ENCODE assay signal across 16 cellular contexts in the genomic region with DNA sequence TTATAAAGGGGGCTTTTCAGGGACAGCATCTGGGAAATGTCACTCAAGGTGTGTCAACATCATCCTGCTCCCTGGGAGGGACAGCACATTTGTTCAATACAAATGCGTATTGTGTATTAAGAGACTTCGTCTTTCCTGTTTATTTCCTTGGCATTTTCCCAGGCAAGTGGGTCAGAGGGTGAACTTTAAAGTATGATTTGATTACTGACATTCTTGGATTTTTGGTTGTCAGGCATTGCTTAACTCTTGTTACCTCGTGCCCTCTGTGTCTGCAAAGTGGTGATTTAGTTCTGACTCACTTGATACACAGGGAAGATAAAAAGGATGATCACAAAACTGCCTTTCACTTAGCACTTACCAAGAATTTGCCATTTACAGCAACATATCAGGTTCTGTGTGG.
DNase-seq lines count a peak whose midpoint lies in the region; TF ChIP-seq lines count a peak whose summit lies in the region.
"Had no signal": no experiment of that assay in that cellular context is flagged by ENCODE, and none has a peak within 500 bp of the region (broad histone marks: within the 10 kb centered on the region; RNA-seq: fewer than 3 reads in every experiment).

No MANE protein-coding gene starts in this region.

- H3K36me3 Mint-ChIP-seq in activated T-cell treated with anti-CD3 and anti-CD28 coated beads, Interleukin-2, amount 50 U/mL, for 24 hours (ENCODE audit: low read depth): no peaks in the 10 kb centered on the region
- H3K36me3 Mint-ChIP-seq: activated naive CD4-positive, alpha-beta T cell treated with anti-CD3 and anti-CD28 coated beads, Interleukin-2, amount 50 U/mL, for 24 hours had no signal

- TF ChIP-seq EP300 in SK-N-SH (IDR thresholded peaks at IDR 0.05; ENCODE audit: borderline replicate concordance in 1 of 2, low read depth in 1 of 2, low read length in 1 of 2): peak; percentile 62 to 88; a peak in 3 of 4 replicates

- H3K4me3 ChIP-seq in GM23248: no peak overlapping the region
- H3K4me3 ChIP-seq in SK-N-SH (ENCODE audit: low read depth in 2 of 2, low read length in 1 of 2): no peak overlapping the region
- H3K4me3 ChIP-seq in foreskin fibroblast (ENCODE audit: low read depth in 1 of 2, low read length in 2 of 2): no peak overlapping the region
- no peak overlapping the region for H3K4me3 ChIP-seq in WERI-Rb-1 (ENCODE audit: low read depth, low read length)
- H3K4me3 ChIP-seq: skin epidermis had no signal

- H3F3A ChIP-seq in GM23248 (ENCODE audit: insufficient read depth) (0 out of 2 replicates have a peak, but pooled peaks cover 13% of the 10 kb centered on the region), SK-N-SH (replicated peaks; ENCODE audit: insufficient read depth) (peaks cover 7% of the 10 kb centered on the region)

- H3K79me2 ChIP-seq in GM23248 (ENCODE audit: insufficient read depth) (no peaks in the 10 kb centered on the region), SK-N-SH (ENCODE audit: insufficient read depth) (no peaks in the 10 kb centered on the region)

- H3K9me2 ChIP-seq in GM23248 (ENCODE audit: insufficient read depth) (no peaks in the 10 kb centered on the region; the same call in 1 of the 2 replicates), SK-N-SH (no peaks in the 10 kb centered on the region)

- H3K27me3 ChIP-seq in GM23248 (replicated peaks; ENCODE audit: insufficient read depth) (peaks cover 36% of the 10 kb centered on the region), SK-N-SH (ENCODE audit: insufficient read depth) (no peaks in the 10 kb centered on the region), WERI-Rb-1 (ENCODE audit: insufficient read depth, low read depth, severe bottlenecking) (no peaks in the 10 kb centered on the region)
- H3K27me3 ChIP-seq: neutrophil had no signal

- POLR2A ChIA-PET in SK-N-SH (lab: Yijun Ruan, JAX): no interaction called here

- no peak overlapping the region for H3K4me2 ChIP-seq in GM23248 (ENCODE audit: unreplicated experiment)
- peak overlapping the region; percentile 27; the same call in 1 of the 2 replicates for H3K4me2 ChIP-seq in SK-N-SH

- DNase-seq in GM23248 (peak; percentile 59), SK-N-SH (no peak), foreskin fibroblast (peak; percentile 33 to 55), WERI-Rb-1 (no peak), NCI-H446 treated with DMSO at 0.1 percent for 48 hours (lab: John Stamatoyannopoulos, UW) (no peak), DMS79 treated with DMSO at 0.1 percent for 48 hours (lab: John Stamatoyannopoulos, UW) (no peak)
- no peak for DNase-seq in activated T-cell treated with anti-CD3 and anti-CD28 coated beads, Interleukin-2, amount 50 U/mL, for 24 hours
- DNase-seq: activated CD4-positive, alpha-beta T cell treated with anti-CD3 and anti-CD28 coated beads, Interleukin-2, amount 10 ng/mL, durations not matched to agents 24 days and 14 days; activated T-cell treated with anti-CD3 and anti-CD28 coated beads for 4 hours; effector memory CD4-positive, alpha-beta T cell; NCI-H2081 treated with DMSO at 0.1 percent for 48 hours; SIG-M5; stimulated activated naive CD8-positive, alpha-beta T cell treated with anti-CD3 and anti-CD28 coated beads, Interleukin-15, Interleukin-2, amounts not matched to agents 100 U/mL and 50 U/mL, for 24 hours had no signal

- no peak for TF ChIP-seq RAD21 in SK-N-SH (IDR thresholded peaks at IDR 0.05; ENCODE audit: low read length)

- no peak overlapping the region for H3K27ac Mint-ChIP-seq in activated T-cell treated with anti-CD3 and anti-CD28 coated beads, Interleukin-2, amount 50 U/mL, for 24 hours
- H3K27ac Mint-ChIP-seq: activated CD4-positive, alpha-beta T cell treated with anti-CD3 and anti-CD28 coated beads, Interleukin-2, amount 10 ng/mL, durations not matched to agents 24 days and 14 days; activated naive CD4-positive, alpha-beta T cell treated with anti-CD3 and anti-CD28 coated beads, Interleukin-2, amount 50 U/mL, for 24 hours had no signal

- in situ Hi-C loops in GM23248 (cut with MboI): no loop called here

- H3K9me3 Mint-ChIP-seq in activated T-cell treated with anti-CD3 and anti-CD28 coated beads, Interleukin-2, amount 50 U/mL, for 24 hours: peaks cover 4% of the 10 kb centered on the region
- H3K9me3 Mint-ChIP-seq: activated naive CD4-positive, alpha-beta T cell treated with anti-CD3 and anti-CD28 coated beads, Interleukin-2, amount 50 U/mL, for 24 hours had no signal

- peaks cover 17% of the 10 kb centered on the region for H3K27me3 Mint-ChIP-seq in activated T-cell treated with anti-CD3 and anti-CD28 coated beads, Interleukin-2, amount 50 U/mL, for 24 hours
- H3K27me3 Mint-ChIP-seq: activated CD4-positive, alpha-beta T cell treated with anti-CD3 and anti-CD28 coated beads, Interleukin-2, amount 10 ng/mL, durations not matched to agents 24 days and 14 days had no signal

- no peaks in the 10 kb centered on the region for H3K36me3 ChIP-seq in GM23248 (ENCODE audit: low read depth)
- H3K36me3 ChIP-seq in SK-N-SH (replicated peaks in 1 of 2; ENCODE audit: control insufficient read depth in 1 of 2, insufficient read depth in 2 of 2, low read length in 1 of 2): no peaks in the 10 kb centered on the region
- H3K36me3 ChIP-seq in WERI-Rb-1: no peaks in the 10 kb centered on the region
- H3K36me3 ChIP-seq: neutrophil had no signal

- H4K20me1 ChIP-seq in GM23248 (ENCODE audit: insufficient read depth) (no peaks in the 10 kb centered on the region), SK-N-SH (ENCODE audit: insufficient read depth) (no peaks in the 10 kb centered on the region)

- TF ChIP-seq CTCF in SK-N-SH (IDR thresholded peaks at IDR 0.05) (no peak), foreskin fibroblast (IDR thresholded peaks at IDR 0.05; ENCODE audit: low read depth, low read length) (no peak), WERI-Rb-1 (IDR thresholded peaks at IDR 0.05; ENCODE audit: low read depth, low read length) (no peak)

- peaks cover 5% of the 10 kb centered on the region for H3K4me1 Mint-ChIP-seq in activated T-cell treated with anti-CD3 and anti-CD28 coated beads, Interleukin-2, amount 50 U/mL, for 24 hours (ENCODE audit: low read depth)
- H3K4me1 Mint-ChIP-seq: activated naive CD4-positive, alpha-beta T cell treated with anti-CD3 and anti-CD28 coated beads, Interleukin-2, amount 50 U/mL, for 24 hours had no signal

- H3K27ac ChIP-seq in GM23248: no peak overlapping the region
- peak overlapping the region in 1 of 2 experiments; percentile 75; a peak in 2 of 4 replicates for H3K27ac ChIP-seq in SK-N-SH (ENCODE audit: low read depth in 2 of 2, low read length in 1 of 2)
- no peak overlapping the region for H3K27ac ChIP-seq in WERI-Rb-1
- H3K27ac ChIP-seq: neutrophil, skin epidermis had no signal

- WGBS in GM23248 (ENCODE audit: low coverage in 1 of 2, low lambda C conversion rate in 2 of 2, missing lambda C conversion rate in 2 of 2), 2 experiments: 22 to 25% methylated on average over 3 of the region's 3 CpGs
- 7% methylated on average over 3 of the region's 3 CpGs for WGBS in SK-N-SH (ENCODE audit: low lambda C conversion rate)

- no peak overlapping the region for H3K9ac ChIP-seq in GM23248
- H3K9ac ChIP-seq in SK-N-SH: no peak overlapping the region

- CTCF ChIA-PET in SK-N-SH (lab: Yijun Ruan, JAX): no interaction called here

- peaks cover 12% of the 10 kb centered on the region for H3K4me1 ChIP-seq in GM23248 (ENCODE audit: insufficient read depth)
- peaks cover 0 to 5% of the 10 kb centered on the region in 2 experiments; a peak in 1 of 4 replicates for H3K4me1 ChIP-seq in SK-N-SH (ENCODE audit: control insufficient read depth in 1 of 2, insufficient read depth in 2 of 2, low read depth in 1 of 2, low read length in 1 of 2)

- H2AFZ ChIP-seq in GM23248 (no peak overlapping the region), SK-N-SH (ENCODE audit: low read depth) (no peak overlapping the region)

- H3K9me3 ChIP-seq in GM23248 (ENCODE audit: low read depth): no peaks in the 10 kb centered on the region
- H3K9me3 ChIP-seq in SK-N-SH: no peaks in the 10 kb centered on the region
- no peaks in the 10 kb centered on the region for H3K9me3 ChIP-seq in WERI-Rb-1 (ENCODE audit: severe bottlenecking)
- H3K9me3 ChIP-seq: neutrophil had no signal

- no peak overlapping the region for H3K4me3 Mint-ChIP-seq in activated T-cell treated with anti-CD3 and anti-CD28 coated beads, Interleukin-2, amount 50 U/mL, for 24 hours
- H3K4me3 Mint-ChIP-seq: activated CD4-positive, alpha-beta T cell treated with anti-CD3 and anti-CD28 coated beads, Interleukin-2, amount 10 ng/mL, durations not matched to agents 24 days and 14 days; activated naive CD4-positive, alpha-beta T cell treated with anti-CD3 and anti-CD28 coated beads, Interleukin-2, amount 50 U/mL, for 24 hours had no signal

TF ChIP-seq in SK-N-SH, 30 proteins besides CTCF, POLR2A, EP300 and RAD21 (continues in another document):
- TF ChIP-seq TEAD4 (IDR thresholded peaks at IDR 0.05; ENCODE audit: borderline replicate concordance, insufficient read depth) (peak; percentile 79), GABPA (IDR thresholded peaks at IDR 0.05; ENCODE audit: low read depth) (no peak), USF1 (IDR thresholded peaks at IDR 0.05; ENCODE audit: borderline replicate concordance, low read depth) (0 out of 2 replicates have a peak, but pooled peaks have one; percentile 27), TAF1 (IDR thresholded peaks at IDR 0.05; ENCODE audit: borderline replicate concordance, low read depth, low read length) (no peak)
- TF ChIP-seq, protein P1, sequence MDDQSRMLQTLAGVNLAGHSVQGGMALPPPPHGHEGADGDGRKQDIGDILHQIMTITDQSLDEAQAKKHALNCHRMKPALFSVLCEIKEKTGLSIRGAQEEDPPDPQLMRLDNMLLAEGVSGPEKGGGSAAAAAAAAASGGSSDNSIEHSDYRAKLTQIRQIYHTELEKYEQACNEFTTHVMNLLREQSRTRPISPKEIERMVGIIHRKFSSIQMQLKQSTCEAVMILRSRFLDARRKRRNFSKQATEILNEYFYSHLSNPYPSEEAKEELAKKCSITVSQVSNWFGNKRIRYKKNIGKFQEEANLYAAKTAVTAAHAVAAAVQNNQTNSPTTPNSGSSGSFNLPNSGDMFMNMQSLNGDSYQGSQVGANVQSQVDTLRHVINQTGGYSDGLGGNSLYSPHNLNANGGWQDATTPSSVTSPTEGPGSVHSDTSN (IDR thresholded peaks at IDR 0.05): peak; percentile 93

Comparison
In these comparisons a context has a peak if more than half of its experiments do, and no peak if none do; other contexts are left out.
1. DNase-seq: peak in GM23248 (single experiment) and foreskin fibroblast (2 of 2); none in SK-N-SH (single experiment), WERI-Rb-1 (single experiment), activated T-cell treated with anti-CD3 and anti-CD28 coated beads, Interleukin-2, amount 50 U/mL, for 24 hours (single experiment), NCI-H446 treated with DMSO at 0.1 percent for 48 hours (single experiment) and DMS79 treated with DMSO at 0.1 percent for 48 hours (single experiment).